In the genomic region with DNA sequence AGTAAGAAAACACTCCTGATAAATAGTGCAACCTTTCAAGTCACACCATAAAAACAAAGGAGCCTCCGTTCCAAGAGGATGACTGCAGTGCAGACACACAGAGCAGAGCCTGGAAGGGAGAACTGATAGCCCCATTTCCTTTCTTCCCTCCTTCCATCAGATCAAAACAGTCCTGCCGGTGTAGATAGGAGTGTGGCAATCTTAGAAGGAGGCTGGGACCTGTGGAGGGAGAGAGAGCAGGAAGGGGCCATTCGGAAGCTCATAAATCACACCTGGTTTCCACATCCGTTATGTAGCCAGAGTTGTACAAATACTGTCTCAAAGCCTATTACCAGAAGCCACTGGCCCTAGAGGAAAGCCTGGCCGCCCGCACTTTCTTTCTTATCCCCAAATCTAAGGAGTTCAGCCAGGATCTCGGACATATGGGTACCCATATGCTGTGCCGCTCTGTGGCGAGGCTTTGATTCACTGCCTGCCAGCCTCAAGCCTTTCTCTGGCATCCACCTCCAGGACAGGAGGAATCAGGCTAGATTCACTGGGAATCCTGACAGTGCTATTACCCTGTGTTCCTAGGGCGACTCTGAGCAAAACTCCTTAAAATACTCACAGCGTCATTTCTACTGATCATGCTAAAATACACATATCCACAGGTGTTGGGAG, we compare ENCODE assay signal across 1 cellular context.
TF ChIP-seq lines count a peak whose summit lies in the region.

No MANE protein-coding gene starts in this region.

TF ChIP-seq in K562, 482 proteins besides CTCF, POLR2A, EP300 and RAD21 (continued from another document and continues in another):
- TF ChIP-seq, protein P1, sequence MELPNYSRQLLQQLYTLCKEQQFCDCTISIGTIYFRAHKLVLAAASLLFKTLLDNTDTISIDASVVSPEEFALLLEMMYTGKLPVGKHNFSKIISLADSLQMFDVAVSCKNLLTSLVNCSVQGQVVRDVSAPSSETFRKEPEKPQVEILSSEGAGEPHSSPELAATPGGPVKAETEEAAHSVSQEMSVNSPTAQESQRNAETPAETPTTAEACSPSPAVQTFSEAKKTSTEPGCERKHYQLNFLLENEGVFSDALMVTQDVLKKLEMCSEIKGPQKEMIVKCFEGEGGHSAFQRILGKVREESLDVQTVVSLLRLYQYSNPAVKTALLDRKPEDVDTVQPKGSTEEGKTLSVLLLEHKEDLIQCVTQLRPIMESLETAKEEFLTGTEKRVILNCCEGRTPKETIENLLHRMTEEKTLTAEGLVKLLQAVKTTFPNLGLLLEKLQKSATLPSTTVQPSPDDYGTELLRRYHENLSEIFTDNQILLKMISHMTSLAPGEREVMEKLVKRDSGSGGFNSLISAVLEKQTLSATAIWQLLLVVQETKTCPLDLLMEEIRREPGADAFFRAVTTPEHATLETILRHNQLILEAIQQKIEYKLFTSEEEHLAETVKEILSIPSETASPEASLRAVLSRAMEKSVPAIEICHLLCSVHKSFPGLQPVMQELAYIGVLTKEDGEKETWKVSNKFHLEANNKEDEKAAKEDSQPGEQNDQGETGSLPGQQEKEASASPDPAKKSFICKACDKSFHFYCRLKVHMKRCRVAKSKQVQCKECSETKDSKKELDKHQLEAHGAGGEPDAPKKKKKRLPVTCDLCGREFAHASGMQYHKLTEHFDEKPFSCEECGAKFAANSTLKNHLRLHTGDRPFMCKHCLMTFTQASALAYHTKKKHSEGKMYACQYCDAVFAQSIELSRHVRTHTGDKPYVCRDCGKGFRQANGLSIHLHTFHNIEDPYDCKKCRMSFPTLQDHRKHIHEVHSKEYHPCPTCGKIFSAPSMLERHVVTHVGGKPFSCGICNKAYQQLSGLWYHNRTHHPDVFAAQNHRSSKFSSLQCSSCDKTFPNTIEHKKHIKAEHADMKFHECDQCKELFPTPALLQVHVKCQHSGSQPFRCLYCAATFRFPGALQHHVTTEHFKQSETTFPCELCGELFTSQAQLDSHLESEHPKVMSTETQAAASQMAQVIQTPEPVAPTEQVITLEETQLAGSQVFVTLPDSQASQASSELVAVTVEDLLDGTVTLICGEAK (IDR thresholded peaks at IDR 0.05), result peak; percentile 57; the same call in 1 of the 2 replicates
- TF ChIP-seq, protein P1 (CRISPR knock-in tag; IDR thresholded peaks at IDR 0.05), result no peak
- TF ChIP-seq NFXL1 (CRISPR knock-in tag; IDR thresholded peaks at IDR 0.05) (no peak), KAT2B (IDR thresholded peaks at IDR 0.05; ENCODE audit: low read depth, low read length) (no peak), ZNF174 (CRISPR knock-in tag; IDR thresholded peaks at IDR 0.05) (no peak), PML (IDR thresholded peaks at IDR 0.05; ENCODE audit: low read length) (peak; percentile 91), ETV1 (tag; conservative IDR thresholded peaks at IDR 0.05; ENCODE audit: low read depth) (peak; percentile 100), DNMT1 (IDR thresholded peaks at IDR 0.05) (no peak), ADNP (tag; IDR thresholded peaks at IDR 0.05) (no peak), KLF13 (tag; IDR thresholded peaks at IDR 0.05; ENCODE audit: borderline replicate concordance, low read depth) (no peak), POLR2AphosphoS5 (IDR thresholded peaks at IDR 0.05; ENCODE audit: control insufficient read depth, insufficient read depth, low read depth, low read length) (peak; percentile 96), MEF2D (tag; conservative IDR thresholded peaks at IDR 0.05; ENCODE audit: low read depth) (peak; percentile 42; the same call in 1 of the 2 replicates), NCOA4 (IDR thresholded peaks at IDR 0.05; ENCODE audit: partially characterized antibody) (no peak), TAF9B (IDR thresholded peaks at IDR 0.05; ENCODE audit: partially characterized antibody) (peak; percentile 30), STAG1 (CRISPR knock-in tag; IDR thresholded peaks at IDR 0.05; ENCODE audit: borderline replicate concordance) (no peak), NFIX (CRISPR knock-in tag; IDR thresholded peaks at IDR 0.05; ENCODE audit: low read depth) (no peak), STAT5A (IDR thresholded peaks at IDR 0.05; ENCODE audit: borderline replicate concordance, low read length) (peak; percentile 84), PTBP1 (IDR thresholded peaks at IDR 0.05; ENCODE audit: low read depth, low read length) (no peak), CHD1 (IDR thresholded peaks at IDR 0.05; ENCODE audit: low read length) (no peak), ZBTB8A (IDR thresholded peaks at IDR 0.05; ENCODE audit: partially characterized antibody) (no peak), POLR2AphosphoS2 (IDR thresholded peaks at IDR 0.05; ENCODE audit: low read length) (no peak), SNRNP70 (optimal IDR thresholded peaks at IDR 0.05; ENCODE audit: low read depth, low read length) (no peak), POU5F1 (IDR thresholded peaks at IDR 0.05; ENCODE audit: borderline replicate concordance, low read depth, low read length, partially characterized antibody) (no peak), ZSCAN29 (IDR thresholded peaks at IDR 0.05) (0 out of 2 replicates have a peak, but pooled peaks have one; percentile 17), FUS (optimal IDR thresholded peaks at IDR 0.05; ENCODE audit: low read depth, low read length) (no peak), TRIM28 (IDR thresholded peaks at IDR 0.05) (no peak; the same call in 1 of the 2 replicates), HDAC2 (IDR thresholded peaks at IDR 0.05) (peak; percentile 91), CBFB (CRISPR knock-in tag; IDR thresholded peaks at IDR 0.05) (no peak), HDAC1 (IDR thresholded peaks at IDR 0.05) (peak in 1 of 2 experiments; percentile 89; a peak in 2 of 4 replicates), GABPB1 (CRISPR knock-in tag; IDR thresholded peaks at IDR 0.05) (no peak), ZNF197 (CRISPR knock-in tag; IDR thresholded peaks at IDR 0.05; ENCODE audit: low read depth) (no peak), SIN3B (IDR thresholded peaks at IDR 0.05; ENCODE audit: low read depth) (no peak), NCOR1 (IDR thresholded peaks at IDR 0.05) (peak; percentile 94), MIER1 (IDR thresholded peaks at IDR 0.05; ENCODE audit: low read depth) (no peak), SMAD3 (CRISPR knock-in tag; conservative IDR thresholded peaks at IDR 0.05) (no peak), MCM7 (IDR thresholded peaks at IDR 0.05) (no peak), LCOR (CRISPR knock-in tag; IDR thresholded peaks at IDR 0.05) (no peak)
- TF ChIP-seq, protein P2, sequence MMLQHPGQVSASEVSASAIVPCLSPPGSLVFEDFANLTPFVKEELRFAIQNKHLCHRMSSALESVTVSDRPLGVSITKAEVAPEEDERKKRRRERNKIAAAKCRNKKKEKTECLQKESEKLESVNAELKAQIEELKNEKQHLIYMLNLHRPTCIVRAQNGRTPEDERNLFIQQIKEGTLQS (IDR thresholded peaks at IDR 0.05), result no peak; the same call in 1 of the 2 replicates
- TF ChIP-seq, protein P2 (CRISPR knock-in tag; conservative IDR thresholded peaks at IDR 0.05), result 0 out of 2 replicates have a peak, but pooled peaks have one; percentile 24
- TF ChIP-seq, protein P3, sequence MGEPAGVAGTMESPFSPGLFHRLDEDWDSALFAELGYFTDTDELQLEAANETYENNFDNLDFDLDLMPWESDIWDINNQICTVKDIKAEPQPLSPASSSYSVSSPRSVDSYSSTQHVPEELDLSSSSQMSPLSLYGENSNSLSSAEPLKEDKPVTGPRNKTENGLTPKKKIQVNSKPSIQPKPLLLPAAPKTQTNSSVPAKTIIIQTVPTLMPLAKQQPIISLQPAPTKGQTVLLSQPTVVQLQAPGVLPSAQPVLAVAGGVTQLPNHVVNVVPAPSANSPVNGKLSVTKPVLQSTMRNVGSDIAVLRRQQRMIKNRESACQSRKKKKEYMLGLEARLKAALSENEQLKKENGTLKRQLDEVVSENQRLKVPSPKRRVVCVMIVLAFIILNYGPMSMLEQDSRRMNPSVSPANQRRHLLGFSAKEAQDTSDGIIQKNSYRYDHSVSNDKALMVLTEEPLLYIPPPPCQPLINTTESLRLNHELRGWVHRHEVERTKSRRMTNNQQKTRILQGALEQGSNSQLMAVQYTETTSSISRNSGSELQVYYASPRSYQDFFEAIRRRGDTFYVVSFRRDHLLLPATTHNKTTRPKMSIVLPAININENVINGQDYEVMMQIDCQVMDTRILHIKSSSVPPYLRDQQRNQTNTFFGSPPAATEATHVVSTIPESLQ (CRISPR knock-in tag; IDR thresholded peaks at IDR 0.05), result no peak
- TF ChIP-seq, protein P4, sequence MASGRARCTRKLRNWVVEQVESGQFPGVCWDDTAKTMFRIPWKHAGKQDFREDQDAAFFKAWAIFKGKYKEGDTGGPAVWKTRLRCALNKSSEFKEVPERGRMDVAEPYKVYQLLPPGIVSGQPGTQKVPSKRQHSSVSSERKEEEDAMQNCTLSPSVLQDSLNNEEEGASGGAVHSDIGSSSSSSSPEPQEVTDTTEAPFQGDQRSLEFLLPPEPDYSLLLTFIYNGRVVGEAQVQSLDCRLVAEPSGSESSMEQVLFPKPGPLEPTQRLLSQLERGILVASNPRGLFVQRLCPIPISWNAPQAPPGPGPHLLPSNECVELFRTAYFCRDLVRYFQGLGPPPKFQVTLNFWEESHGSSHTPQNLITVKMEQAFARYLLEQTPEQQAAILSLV (tag; IDR thresholded peaks at IDR 0.05), result peak; percentile 68; the same call in 1 of the 2 replicates
- TF ChIP-seq, protein P5, sequence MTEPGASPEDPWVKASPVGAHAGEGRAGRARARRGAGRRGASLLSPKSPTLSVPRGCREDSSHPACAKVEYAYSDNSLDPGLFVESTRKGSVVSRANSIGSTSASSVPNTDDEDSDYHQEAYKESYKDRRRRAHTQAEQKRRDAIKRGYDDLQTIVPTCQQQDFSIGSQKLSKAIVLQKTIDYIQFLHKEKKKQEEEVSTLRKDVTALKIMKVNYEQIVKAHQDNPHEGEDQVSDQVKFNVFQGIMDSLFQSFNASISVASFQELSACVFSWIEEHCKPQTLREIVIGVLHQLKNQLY (CRISPR knock-in tag; conservative IDR thresholded peaks at IDR 0.05), result no peak
- TF ChIP-seq, protein P6, sequence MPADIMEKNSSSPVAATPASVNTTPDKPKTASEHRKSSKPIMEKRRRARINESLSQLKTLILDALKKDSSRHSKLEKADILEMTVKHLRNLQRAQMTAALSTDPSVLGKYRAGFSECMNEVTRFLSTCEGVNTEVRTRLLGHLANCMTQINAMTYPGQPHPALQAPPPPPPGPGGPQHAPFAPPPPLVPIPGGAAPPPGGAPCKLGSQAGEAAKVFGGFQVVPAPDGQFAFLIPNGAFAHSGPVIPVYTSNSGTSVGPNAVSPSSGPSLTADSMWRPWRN (IDR thresholded peaks at IDR 0.05; ENCODE audit: low read depth), result peak; percentile 46; the same call in 1 of the 2 replicates
- TF ChIP-seq, protein P7, sequence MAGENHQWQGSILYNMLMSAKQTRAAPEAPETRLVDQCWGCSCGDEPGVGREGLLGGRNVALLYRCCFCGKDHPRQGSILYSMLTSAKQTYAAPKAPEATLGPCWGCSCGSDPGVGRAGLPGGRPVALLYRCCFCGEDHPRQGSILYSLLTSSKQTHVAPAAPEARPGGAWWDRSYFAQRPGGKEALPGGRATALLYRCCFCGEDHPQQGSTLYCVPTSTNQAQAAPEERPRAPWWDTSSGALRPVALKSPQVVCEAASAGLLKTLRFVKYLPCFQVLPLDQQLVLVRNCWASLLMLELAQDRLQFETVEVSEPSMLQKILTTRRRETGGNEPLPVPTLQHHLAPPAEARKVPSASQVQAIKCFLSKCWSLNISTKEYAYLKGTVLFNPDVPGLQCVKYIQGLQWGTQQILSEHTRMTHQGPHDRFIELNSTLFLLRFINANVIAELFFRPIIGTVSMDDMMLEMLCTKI (IDR thresholded peaks at IDR 0.05; ENCODE audit: partially characterized antibody), result no peak
- TF ChIP-seq, protein P8, sequence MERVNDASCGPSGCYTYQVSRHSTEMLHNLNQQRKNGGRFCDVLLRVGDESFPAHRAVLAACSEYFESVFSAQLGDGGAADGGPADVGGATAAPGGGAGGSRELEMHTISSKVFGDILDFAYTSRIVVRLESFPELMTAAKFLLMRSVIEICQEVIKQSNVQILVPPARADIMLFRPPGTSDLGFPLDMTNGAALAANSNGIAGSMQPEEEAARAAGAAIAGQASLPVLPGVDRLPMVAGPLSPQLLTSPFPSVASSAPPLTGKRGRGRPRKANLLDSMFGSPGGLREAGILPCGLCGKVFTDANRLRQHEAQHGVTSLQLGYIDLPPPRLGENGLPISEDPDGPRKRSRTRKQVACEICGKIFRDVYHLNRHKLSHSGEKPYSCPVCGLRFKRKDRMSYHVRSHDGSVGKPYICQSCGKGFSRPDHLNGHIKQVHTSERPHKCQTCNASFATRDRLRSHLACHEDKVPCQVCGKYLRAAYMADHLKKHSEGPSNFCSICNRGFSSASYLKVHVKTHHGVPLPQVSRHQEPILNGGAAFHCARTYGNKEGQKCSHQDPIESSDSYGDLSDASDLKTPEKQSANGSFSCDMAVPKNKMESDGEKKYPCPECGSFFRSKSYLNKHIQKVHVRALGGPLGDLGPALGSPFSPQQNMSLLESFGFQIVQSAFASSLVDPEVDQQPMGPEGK (CRISPR knock-in tag; IDR thresholded peaks at IDR 0.05; ENCODE audit: borderline replicate concordance), result no peak
- TF ChIP-seq, protein P9, sequence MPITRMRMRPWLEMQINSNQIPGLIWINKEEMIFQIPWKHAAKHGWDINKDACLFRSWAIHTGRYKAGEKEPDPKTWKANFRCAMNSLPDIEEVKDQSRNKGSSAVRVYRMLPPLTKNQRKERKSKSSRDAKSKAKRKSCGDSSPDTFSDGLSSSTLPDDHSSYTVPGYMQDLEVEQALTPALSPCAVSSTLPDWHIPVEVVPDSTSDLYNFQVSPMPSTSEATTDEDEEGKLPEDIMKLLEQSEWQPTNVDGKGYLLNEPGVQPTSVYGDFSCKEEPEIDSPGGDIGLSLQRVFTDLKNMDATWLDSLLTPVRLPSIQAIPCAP (CRISPR knock-in tag; IDR thresholded peaks at IDR 0.05; ENCODE audit: borderline replicate concordance), result no peak
